1 cellular context compared by ENCODE assay signal in genomic region chr18:33062834-33063364, GRCh38.
TF ChIP-seq lines count a peak whose summit lies in the region.

No MANE protein-coding gene starts in this region.

TF ChIP-seq in SK-N-SH treated with all-trans-retinoic acid at 6 μM for 48 hours, 23 proteins besides CTCF, POLR2A, EP300 and RAD21 (continued from another document):
- TF ChIP-seq PATZ1 (CRISPR knock-in tag; IDR thresholded peaks at IDR 0.05; ENCODE audit: borderline replicate concordance) (no peak), ZC3H10 (CRISPR knock-in tag; IDR thresholded peaks at IDR 0.05) (no peak), RARB (CRISPR knock-in tag; IDR thresholded peaks at IDR 0.05) (no peak), POU6F1 (CRISPR knock-in tag; IDR thresholded peaks at IDR 0.05; ENCODE audit: borderline replicate concordance, low read depth) (no peak), CSRNP3 (CRISPR knock-in tag; IDR thresholded peaks at IDR 0.05) (no peak), ZFP3 (CRISPR knock-in tag; IDR thresholded peaks at IDR 0.05) (no peak), ARNTL (CRISPR knock-in tag; IDR thresholded peaks at IDR 0.05; ENCODE audit: borderline replicate concordance, low read depth) (no peak)
